12 cellular contexts compared by ENCODE assay signal in genomic region chr7:26013551-26014083, GRCh38.
DNase-seq lines count a peak whose midpoint lies in the region; ATAC-seq lines count a peak whose summit lies in the region.
"Had no signal": no experiment of that assay in that cellular context is flagged by ENCODE, and none has a peak within 500 bp of the region (broad histone marks: within the 10 kb centered on the region; RNA-seq: fewer than 3 reads in every experiment).

No MANE protein-coding gene starts in this region.

- ATAC-seq in HG03432 (IDR thresholded peaks at IDR 0.05; ENCODE audit: unreplicated experiment): peak; percentile 34
- no peak for ATAC-seq in HG03457 (IDR thresholded peaks at IDR 0.05; ENCODE audit: unreplicated experiment)
- ATAC-seq: gastroesophageal sphincter had no signal

- peak; percentile 35 for DNase-seq in DMS79 (lab: John Stamatoyannopoulos, UW)
- DNase-seq in NCI-H345 (lab: John Stamatoyannopoulos, UW): peak; percentile 33
- peak; percentile 6 for DNase-seq in glomerular visceral epithelial cell (ENCODE audit: extremely low spot score)
- DNase-seq in NOMO-1 (lab: John Stamatoyannopoulos, UW; ENCODE audit: unreplicated experiment in 2 of 2): no peak
- DNase-seq in middle frontal gyrus (ENCODE audit: extremely low spot score, low spot score): no peak
- DNase-seq in stimulated activated CD8-positive, alpha-beta memory T cell treated with anti-CD3 and anti-CD28 coated beads, Interleukin-4, amount 100 ng/mL, for 48 hours: no peak
- DNase-seq: activated gamma-delta T cell; stimulated activated CD4-positive, alpha-beta T cell treated with anti-CD3 and anti-CD28 coated beads, Interleukin-4, amount 100 ng/mL, for 4 hours; T-helper 2 cell had no signal

Comparison
In these comparisons a context has a peak if more than half of its experiments do, and no peak if none do; other contexts are left out.
1. DNase-seq: peak in DMS79 (single experiment), NCI-H345 (single experiment) and glomerular visceral epithelial cell (single experiment); none in NOMO-1 (0 of 2), middle frontal gyrus (single experiment) and stimulated activated CD8-positive, alpha-beta memory T cell treated with anti-CD3 and anti-CD28 coated beads, Interleukin-4, amount 100 ng/mL, for 48 hours (single experiment).